12 cellular contexts compared by ENCODE assay signal in the genomic region with DNA sequence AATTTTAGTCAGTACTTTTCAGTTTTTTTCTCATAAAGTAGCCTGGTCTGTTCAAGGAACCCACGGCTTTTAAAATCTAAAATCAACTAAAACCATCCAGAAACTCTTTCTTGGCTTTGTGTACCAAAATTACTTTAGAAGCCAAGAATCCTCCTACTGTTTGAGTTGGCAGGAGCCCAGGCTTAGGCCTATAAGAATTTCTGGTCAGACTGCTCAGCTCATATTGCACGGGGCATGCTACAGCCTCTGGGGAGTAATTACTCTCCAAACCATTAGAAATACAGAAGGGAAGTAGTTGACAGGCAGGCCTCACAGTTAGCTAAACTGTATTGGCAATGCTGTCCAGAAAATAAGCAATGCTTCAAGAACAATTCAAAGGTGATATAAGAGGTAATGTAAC.
DNase-seq lines count a peak whose midpoint lies in the region; ATAC-seq, FAIRE-seq and TF ChIP-seq lines count a peak whose summit lies in the region.
"Had no signal": no experiment of that assay in that cellular context is flagged by ENCODE, and none has a peak within 500 bp of the region (broad histone marks: within the 10 kb centered on the region; RNA-seq: fewer than 3 reads in every experiment).

No MANE protein-coding gene starts in this region.

- H3K4me3 ChIP-seq in right atrium auricular region (no peak overlapping the region), astrocyte (ENCODE audit: insufficient read depth, low read depth, low read length) (no peak overlapping the region)

- H3K4me1 Mint-ChIP-seq in astrocyte (ENCODE audit: low read depth, unreplicated experiment) (peaks cover 5% of the 10 kb centered on the region), WTC11 (no peaks in the 10 kb centered on the region)
- H3K4me1 Mint-ChIP-seq: B cell; naive thymus-derived CD8-positive, alpha-beta T cell; T-cell had no signal

- H3K9me3 Mint-ChIP-seq in astrocyte (ENCODE audit: unreplicated experiment) (no peaks in the 10 kb centered on the region), WTC11 (peaks cover 52% of the 10 kb centered on the region)

- H3K4me1 ChIP-seq in right atrium auricular region (peaks cover 0 to 6% of the 10 kb centered on the region in 2 donors), astrocyte (ENCODE audit: insufficient read depth, low read length) (peaks cover 13% of the 10 kb centered on the region)

- TF ChIP-seq CTCF in right atrium auricular region (IDR thresholded peaks at IDR 0.05) = no peak
- TF ChIP-seq CTCF in astrocyte (IDR thresholded peaks at IDR 0.05; ENCODE audit: insufficient read depth, low read depth, low read length) = no peak
- TF ChIP-seq CTCF in WTC11 (IDR thresholded peaks at IDR 0.05) = no peak

- H2AFZ ChIP-seq in astrocyte (ENCODE audit: low read depth, low read length) = no peak overlapping the region

- POLR2A ChIA-PET in WTC11 (lab: Charles Lee) = no interaction called here

- H3K36me3 Mint-ChIP-seq in astrocyte (ENCODE audit: low read depth, unreplicated experiment) (no peaks in the 10 kb centered on the region), WTC11 (peaks cover 45% of the 10 kb centered on the region)
- H3K36me3 Mint-ChIP-seq: naive thymus-derived CD8-positive, alpha-beta T cell; T-cell had no signal

- H3K27ac ChIP-seq in right atrium auricular region (peak overlapping the region in 1 of 2 donors; percentile 7), astrocyte (ENCODE audit: low read depth, low read length) (peak overlapping the region; percentile 85)

- peak overlapping the region; percentile 57 for H3K9ac ChIP-seq in astrocyte (ENCODE audit: low read length)

- no peaks in the 10 kb centered on the region for H3K27me3 Mint-ChIP-seq in astrocyte (ENCODE audit: low read depth, unreplicated experiment)
- H3K27me3 Mint-ChIP-seq in WTC11 (ENCODE audit: low read depth) = no peaks in the 10 kb centered on the region
- H3K27me3 Mint-ChIP-seq: B cell; naive thymus-derived CD8-positive, alpha-beta T cell; T-cell had no signal

- H3K79me2 ChIP-seq in astrocyte (ENCODE audit: insufficient read depth, low read length) = no peaks in the 10 kb centered on the region

- H3K9me3 ChIP-seq in right atrium auricular region = no peaks in the 10 kb centered on the region
- H3K9me3 ChIP-seq in astrocyte (ENCODE audit: insufficient read depth, low read depth, low read length) = no peaks in the 10 kb centered on the region

- H4K20me1 ChIP-seq in astrocyte (ENCODE audit: insufficient read depth, low read length) = no peaks in the 10 kb centered on the region

- CTCF ChIA-PET in WTC11 (lab: Charles Lee) = no interaction called here

- H3K4me2 ChIP-seq in astrocyte (ENCODE audit: low read length) = peak overlapping the region; percentile 62

- H3K27ac Mint-ChIP-seq in astrocyte (ENCODE audit: unreplicated experiment) (no peak overlapping the region), WTC11 (no peak overlapping the region)
- H3K27ac Mint-ChIP-seq: B cell; naive thymus-derived CD8-positive, alpha-beta T cell; T-cell had no signal

- DNase-seq in Right ventricle myocardium superior (no peak), right atrium auricular region (ENCODE audit: low spot score) (no peak), astrocyte (ENCODE audit: low read depth) (peak; percentile 92), inferior parietal cortex (ENCODE audit: extremely low spot score) (peak; percentile 9), WTC11 (ENCODE audit: low spot score) (no peak)
- DNase-seq in stimulated activated CD4-positive, alpha-beta T cell treated with anti-CD3 and anti-CD28 coated beads, Interleukin-4, amount 100 ng/mL, for 24 hours = no peak
- DNase-seq: naive thymus-derived CD8-positive, alpha-beta T cell; T-cell had no signal

- H3K4me3 Mint-ChIP-seq in astrocyte (ENCODE audit: unreplicated experiment) (no peak overlapping the region), WTC11 (no peak overlapping the region)
- H3K4me3 Mint-ChIP-seq: B cell; naive thymus-derived CD8-positive, alpha-beta T cell; T-cell had no signal

- intact Hi-C loops in Right ventricle myocardium superior (cut with DNase I) = no loop called here

- no peak for FAIRE-seq in astrocyte (lab: Jason Lieb, UNC)

- ATAC-seq in Right ventricle myocardium superior (ENCODE audit: poor library complexity) (peak; percentile 77), WTC11 (no peak), GM18502 (IDR thresholded peaks at IDR 0.05; ENCODE audit: poor library complexity, unreplicated experiment) (no peak), GM19023 (IDR thresholded peaks at IDR 0.05; ENCODE audit: unreplicated experiment) (no peak)
- ATAC-seq: esophagus mucosa; naive thymus-derived CD8-positive, alpha-beta T cell; T-cell had no signal

- H3K27me3 ChIP-seq in right atrium auricular region (no peaks in the 10 kb centered on the region), astrocyte (ENCODE audit: insufficient read depth, low read length) (no peaks in the 10 kb centered on the region)

- H3K36me3 ChIP-seq in right atrium auricular region = no peaks in the 10 kb centered on the region
- H3K36me3 ChIP-seq in astrocyte (ENCODE audit: insufficient read depth, low read length) = no peaks in the 10 kb centered on the region

TF ChIP-seq in WTC11, 78 proteins besides CTCF, POLR2A, EP300 and RAD21:
- no peak for TF ChIP-seq HMGA2 (CRISPR knock-in tag; IDR thresholded peaks at IDR 0.05)
- TF ChIP-seq, protein P1, sequence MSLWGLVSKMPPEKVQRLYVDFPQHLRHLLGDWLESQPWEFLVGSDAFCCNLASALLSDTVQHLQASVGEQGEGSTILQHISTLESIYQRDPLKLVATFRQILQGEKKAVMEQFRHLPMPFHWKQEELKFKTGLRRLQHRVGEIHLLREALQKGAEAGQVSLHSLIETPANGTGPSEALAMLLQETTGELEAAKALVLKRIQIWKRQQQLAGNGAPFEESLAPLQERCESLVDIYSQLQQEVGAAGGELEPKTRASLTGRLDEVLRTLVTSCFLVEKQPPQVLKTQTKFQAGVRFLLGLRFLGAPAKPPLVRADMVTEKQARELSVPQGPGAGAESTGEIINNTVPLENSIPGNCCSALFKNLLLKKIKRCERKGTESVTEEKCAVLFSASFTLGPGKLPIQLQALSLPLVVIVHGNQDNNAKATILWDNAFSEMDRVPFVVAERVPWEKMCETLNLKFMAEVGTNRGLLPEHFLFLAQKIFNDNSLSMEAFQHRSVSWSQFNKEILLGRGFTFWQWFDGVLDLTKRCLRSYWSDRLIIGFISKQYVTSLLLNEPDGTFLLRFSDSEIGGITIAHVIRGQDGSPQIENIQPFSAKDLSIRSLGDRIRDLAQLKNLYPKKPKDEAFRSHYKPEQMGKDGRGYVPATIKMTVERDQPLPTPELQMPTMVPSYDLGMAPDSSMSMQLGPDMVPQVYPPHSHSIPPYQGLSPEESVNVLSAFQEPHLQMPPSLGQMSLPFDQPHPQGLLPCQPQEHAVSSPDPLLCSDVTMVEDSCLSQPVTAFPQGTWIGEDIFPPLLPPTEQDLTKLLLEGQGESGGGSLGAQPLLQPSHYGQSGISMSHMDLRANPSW (CRISPR knock-in tag; conservative IDR thresholded peaks at IDR 0.05; ENCODE audit: low read depth) = no peak
- no peak for TF ChIP-seq GABPB1 (CRISPR knock-in tag; IDR thresholded peaks at IDR 0.05)
TF ChIP-seq in WTC11: peak in this region for 0.

Comparison
In these comparisons a context has a peak if more than half of its experiments do, and no peak if none do; other contexts are left out.
1. DNase-seq: peak in astrocyte (single experiment) and inferior parietal cortex (single experiment); none in Right ventricle myocardium superior (single experiment), right atrium auricular region (single experiment), WTC11 (single experiment) and stimulated activated CD4-positive, alpha-beta T cell treated with anti-CD3 and anti-CD28 coated beads, Interleukin-4, amount 100 ng/mL, for 24 hours (single experiment).